1 cellular context compared by ENCODE assay signal in the genomic region with DNA sequence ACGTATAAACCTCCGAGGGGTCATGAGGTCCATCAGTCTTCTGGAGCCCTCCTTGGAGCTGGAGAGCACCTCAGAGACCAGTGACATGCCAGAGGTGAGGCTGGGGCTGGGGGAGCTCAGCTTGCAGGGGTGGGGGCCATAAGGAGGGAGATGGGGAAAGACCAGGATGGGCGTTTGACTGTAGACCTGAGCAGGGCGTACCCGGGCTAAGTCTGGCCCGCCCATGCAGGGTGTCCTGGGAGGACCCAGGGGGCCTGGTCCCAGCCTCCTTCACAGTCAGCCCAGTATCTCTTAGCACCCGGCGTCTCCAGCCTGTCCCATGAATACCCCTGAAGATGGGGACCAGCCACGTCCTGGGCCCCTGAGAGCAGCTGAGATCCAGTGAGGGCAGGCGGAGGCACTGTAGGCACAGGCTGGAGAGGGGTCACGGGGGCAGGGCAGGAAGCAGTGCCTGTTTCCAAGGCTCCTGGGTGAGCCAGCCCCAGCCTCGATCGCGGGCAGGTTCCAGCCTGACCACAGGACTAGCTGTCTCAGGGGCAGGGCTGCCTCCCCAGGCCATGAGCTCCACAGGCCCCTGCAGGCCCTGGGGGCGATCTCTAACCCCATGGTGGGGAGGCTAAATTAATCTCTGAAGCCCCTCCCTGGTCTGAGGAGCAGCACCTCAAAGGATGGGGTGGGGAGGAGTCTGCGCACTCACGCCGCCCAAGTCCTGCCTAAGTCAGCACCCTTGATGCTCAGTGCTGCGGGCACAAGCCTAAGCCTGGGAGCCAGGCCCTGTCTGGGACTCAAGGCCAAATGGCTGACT.
TF ChIP-seq lines count a peak whose summit lies in the region.

No MANE protein-coding gene starts in this region.

TF ChIP-seq in H1, 55 proteins besides CTCF, POLR2A, EP300 and RAD21:
- TF ChIP-seq ZNF274 (IDR thresholded peaks at IDR 0.05; ENCODE audit: borderline replicate concordance, extremely low read depth, low read length) (no peak), TAF1 (IDR thresholded peaks at IDR 0.05; ENCODE audit: low read depth, low read length) (no peak), RBBP5 (IDR thresholded peaks at IDR 0.05; ENCODE audit: borderline replicate concordance, low read depth, low read length) (no peak), HDAC6 (IDR thresholded peaks at IDR 0.05; ENCODE audit: low read depth, low read length) (no peak)
